1 cellular context compared by ENCODE assay signal in the genomic region with DNA sequence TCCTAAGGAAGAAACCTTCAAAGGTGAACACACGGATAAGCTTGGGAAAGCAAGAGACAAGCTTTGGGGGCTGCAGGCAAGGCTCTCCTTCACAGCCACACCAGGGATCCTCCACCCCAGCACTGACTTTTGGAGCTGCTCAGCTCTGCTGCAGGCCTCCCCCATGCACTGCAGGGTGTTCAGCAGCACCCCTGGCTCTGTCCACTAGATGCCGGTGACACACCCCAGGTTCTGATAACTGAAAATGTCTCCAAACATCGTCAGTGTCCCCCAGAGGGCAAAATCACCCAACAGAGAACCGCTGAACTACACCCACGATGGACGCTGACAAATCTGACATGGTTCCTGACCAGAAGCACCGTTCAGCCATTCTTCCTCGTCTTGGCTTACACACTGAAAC.
TF ChIP-seq lines count a peak whose summit lies in the region.

No MANE protein-coding gene starts in this region.

TF ChIP-seq in HepG2, 621 proteins besides CTCF, POLR2A, EP300 and RAD21:
- no peak for TF ChIP-seq THYN1 (CRISPR knock-in tag; IDR thresholded peaks at IDR 0.05; ENCODE audit: borderline replicate concordance, low read depth)
- TF ChIP-seq, protein P1, sequence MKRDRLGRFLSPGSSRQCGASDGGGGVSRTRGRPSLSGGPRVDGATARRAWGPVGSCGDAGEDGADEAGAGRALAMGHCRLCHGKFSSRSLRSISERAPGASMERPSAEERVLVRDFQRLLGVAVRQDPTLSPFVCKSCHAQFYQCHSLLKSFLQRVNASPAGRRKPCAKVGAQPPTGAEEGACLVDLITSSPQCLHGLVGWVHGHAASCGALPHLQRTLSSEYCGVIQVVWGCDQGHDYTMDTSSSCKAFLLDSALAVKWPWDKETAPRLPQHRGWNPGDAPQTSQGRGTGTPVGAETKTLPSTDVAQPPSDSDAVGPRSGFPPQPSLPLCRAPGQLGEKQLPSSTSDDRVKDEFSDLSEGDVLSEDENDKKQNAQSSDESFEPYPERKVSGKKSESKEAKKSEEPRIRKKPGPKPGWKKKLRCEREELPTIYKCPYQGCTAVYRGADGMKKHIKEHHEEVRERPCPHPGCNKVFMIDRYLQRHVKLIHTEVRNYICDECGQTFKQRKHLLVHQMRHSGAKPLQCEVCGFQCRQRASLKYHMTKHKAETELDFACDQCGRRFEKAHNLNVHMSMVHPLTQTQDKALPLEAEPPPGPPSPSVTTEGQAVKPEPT (CRISPR knock-in tag; IDR thresholded peaks at IDR 0.05; ENCODE audit: low read depth), result no peak
- TF ChIP-seq XRCC5 (optimal IDR thresholded peaks at IDR 0.05; ENCODE audit: low read length), result no peak
- TF ChIP-seq ZNF12 (CRISPR knock-in tag; IDR thresholded peaks at IDR 0.05), result no peak
- no peak for TF ChIP-seq ZNF724P (CRISPR knock-in tag; IDR thresholded peaks at IDR 0.05; ENCODE audit: borderline replicate concordance)
- no peak for TF ChIP-seq THAP11 (CRISPR knock-in tag; IDR thresholded peaks at IDR 0.05)
- TF ChIP-seq NFRKB (IDR thresholded peaks at IDR 0.05), result no peak
- TF ChIP-seq, protein P2, sequence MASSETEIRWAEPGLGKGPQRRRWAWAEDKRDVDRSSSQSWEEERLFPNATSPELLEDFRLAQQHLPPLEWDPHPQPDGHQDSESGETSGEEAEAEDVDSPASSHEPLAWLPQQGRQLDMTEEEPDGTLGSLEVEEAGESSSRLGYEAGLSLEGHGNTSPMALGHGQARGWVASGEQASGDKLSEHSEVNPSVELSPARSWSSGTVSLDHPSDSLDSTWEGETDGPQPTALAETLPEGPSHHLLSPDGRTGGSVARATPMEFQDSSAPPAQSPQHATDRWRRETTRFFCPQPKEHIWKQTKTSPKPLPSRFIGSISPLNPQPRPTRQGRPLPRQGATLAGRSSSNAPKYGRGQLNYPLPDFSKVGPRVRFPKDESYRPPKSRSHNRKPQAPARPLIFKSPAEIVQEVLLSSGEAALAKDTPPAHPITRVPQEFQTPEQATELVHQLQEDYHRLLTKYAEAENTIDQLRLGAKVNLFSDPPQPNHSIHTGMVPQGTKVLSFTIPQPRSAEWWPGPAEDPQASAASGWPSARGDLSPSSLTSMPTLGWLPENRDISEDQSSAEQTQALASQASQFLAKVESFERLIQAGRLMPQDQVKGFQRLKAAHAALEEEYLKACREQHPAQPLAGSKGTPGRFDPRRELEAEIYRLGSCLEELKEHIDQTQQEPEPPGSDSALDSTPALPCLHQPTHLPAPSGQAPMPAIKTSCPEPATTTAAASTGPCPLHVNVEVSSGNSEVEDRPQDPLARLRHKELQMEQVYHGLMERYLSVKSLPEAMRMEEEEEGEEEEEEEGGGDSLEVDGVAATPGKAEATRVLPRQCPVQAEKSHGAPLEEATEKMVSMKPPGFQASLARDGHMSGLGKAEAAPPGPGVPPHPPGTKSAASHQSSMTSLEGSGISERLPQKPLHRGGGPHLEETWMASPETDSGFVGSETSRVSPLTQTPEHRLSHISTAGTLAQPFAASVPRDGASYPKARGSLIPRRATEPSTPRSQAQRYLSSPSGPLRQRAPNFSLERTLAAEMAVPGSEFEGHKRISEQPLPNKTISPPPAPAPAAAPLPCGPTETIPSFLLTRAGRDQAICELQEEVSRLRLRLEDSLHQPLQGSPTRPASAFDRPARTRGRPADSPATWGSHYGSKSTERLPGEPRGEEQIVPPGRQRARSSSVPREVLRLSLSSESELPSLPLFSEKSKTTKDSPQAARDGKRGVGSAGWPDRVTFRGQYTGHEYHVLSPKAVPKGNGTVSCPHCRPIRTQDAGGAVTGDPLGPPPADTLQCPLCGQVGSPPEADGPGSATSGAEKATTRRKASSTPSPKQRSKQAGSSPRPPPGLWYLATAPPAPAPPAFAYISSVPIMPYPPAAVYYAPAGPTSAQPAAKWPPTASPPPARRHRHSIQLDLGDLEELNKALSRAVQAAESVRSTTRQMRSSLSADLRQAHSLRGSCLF (CRISPR knock-in tag; IDR thresholded peaks at IDR 0.05; ENCODE audit: borderline replicate concordance), result no peak
- no peak for TF ChIP-seq ZBTB14 (CRISPR knock-in tag; IDR thresholded peaks at IDR 0.05)
- TF ChIP-seq ZBTB25 (CRISPR knock-in tag; IDR thresholded peaks at IDR 0.05), result no peak
- TF ChIP-seq, protein P3, sequence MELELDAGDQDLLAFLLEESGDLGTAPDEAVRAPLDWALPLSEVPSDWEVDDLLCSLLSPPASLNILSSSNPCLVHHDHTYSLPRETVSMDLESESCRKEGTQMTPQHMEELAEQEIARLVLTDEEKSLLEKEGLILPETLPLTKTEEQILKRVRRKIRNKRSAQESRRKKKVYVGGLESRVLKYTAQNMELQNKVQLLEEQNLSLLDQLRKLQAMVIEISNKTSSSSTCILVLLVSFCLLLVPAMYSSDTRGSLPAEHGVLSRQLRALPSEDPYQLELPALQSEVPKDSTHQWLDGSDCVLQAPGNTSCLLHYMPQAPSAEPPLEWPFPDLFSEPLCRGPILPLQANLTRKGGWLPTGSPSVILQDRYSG (CRISPR knock-in tag; IDR thresholded peaks at IDR 0.05), result no peak
- no peak for TF ChIP-seq RAD51 (IDR thresholded peaks at IDR 0.05; ENCODE audit: borderline replicate concordance)
- TF ChIP-seq, protein P4, sequence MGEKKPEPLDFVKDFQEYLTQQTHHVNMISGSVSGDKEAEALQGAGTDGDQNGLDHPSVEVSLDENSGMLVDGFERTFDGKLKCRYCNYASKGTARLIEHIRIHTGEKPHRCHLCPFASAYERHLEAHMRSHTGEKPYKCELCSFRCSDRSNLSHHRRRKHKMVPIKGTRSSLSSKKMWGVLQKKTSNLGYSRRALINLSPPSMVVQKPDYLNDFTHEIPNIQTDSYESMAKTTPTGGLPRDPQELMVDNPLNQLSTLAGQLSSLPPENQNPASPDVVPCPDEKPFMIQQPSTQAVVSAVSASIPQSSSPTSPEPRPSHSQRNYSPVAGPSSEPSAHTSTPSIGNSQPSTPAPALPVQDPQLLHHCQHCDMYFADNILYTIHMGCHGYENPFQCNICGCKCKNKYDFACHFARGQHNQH (CRISPR knock-in tag; IDR thresholded peaks at IDR 0.05), result no peak
- TF ChIP-seq, protein P5, sequence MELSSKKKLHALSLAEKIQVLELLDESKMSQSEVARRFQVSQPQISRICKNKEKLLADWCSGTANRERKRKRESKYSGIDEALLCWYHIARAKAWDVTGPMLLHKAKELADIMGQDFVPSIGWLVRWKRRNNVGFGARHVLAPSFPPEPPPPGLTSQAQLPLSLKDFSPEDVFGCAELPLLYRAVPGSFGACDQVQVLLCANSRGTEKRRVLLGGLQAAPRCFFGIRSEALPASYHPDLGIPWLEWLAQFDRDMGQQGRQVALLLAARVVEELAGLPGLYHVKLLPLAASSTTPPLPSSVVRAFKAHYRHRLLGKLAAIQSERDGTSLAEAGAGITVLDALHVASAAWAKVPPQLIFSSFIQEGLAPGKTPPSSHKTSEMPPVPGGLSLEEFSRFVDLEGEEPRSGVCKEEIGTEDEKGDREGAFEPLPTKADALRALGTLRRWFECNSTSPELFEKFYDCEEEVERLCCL (CRISPR knock-in tag; IDR thresholded peaks at IDR 0.05; ENCODE audit: borderline replicate concordance), result no peak
- TF ChIP-seq ZNF484 (CRISPR knock-in tag; IDR thresholded peaks at IDR 0.05; ENCODE audit: borderline replicate concordance, low read depth), result no peak
- no peak for TF ChIP-seq KLF6 (CRISPR knock-in tag; IDR thresholded peaks at IDR 0.05)
- TF ChIP-seq ZNF777 (CRISPR knock-in tag; IDR thresholded peaks at IDR 0.05), result no peak
- TF ChIP-seq, protein P6, sequence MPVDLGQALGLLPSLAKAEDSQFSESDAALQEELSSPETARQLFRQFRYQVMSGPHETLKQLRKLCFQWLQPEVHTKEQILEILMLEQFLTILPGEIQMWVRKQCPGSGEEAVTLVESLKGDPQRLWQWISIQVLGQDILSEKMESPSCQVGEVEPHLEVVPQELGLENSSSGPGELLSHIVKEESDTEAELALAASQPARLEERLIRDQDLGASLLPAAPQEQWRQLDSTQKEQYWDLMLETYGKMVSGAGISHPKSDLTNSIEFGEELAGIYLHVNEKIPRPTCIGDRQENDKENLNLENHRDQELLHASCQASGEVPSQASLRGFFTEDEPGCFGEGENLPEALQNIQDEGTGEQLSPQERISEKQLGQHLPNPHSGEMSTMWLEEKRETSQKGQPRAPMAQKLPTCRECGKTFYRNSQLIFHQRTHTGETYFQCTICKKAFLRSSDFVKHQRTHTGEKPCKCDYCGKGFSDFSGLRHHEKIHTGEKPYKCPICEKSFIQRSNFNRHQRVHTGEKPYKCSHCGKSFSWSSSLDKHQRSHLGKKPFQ (CRISPR knock-in tag; IDR thresholded peaks at IDR 0.05; ENCODE audit: insufficient replicate concordance), result no peak
